Comparison of ENCODE assay signal across 8 cellular contexts in the genomic region with DNA sequence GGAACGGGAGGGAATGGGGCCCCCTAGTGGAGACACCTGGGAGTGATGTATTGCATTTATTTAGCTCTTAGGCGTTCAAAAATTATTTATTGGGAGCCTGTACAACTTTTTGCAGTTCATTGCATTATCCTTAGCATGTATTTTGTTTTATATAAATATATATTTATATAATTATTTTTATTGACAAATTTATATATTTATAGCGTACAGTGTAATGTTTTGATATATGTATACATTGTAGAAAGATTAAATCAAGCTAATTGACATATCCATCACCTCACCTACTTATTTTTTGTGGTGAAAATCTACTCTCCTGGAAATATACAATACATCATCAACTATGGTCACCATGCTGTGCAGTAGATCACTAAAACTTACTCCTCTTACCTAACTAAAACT. TPM values are rescaled to one million over a fixed set of nuclear protein-coding genes. Genes with fewer than 3 reads are reported as not detected.
DNase-seq lines count a peak whose midpoint lies in the region; ATAC-seq, FAIRE-seq and TF ChIP-seq lines count a peak whose summit lies in the region.

No MANE protein-coding gene starts in this region.

- H3K79me1 ChIP-seq in trophoblast cell (ENCODE audit: low read length) = peaks cover 7% of the 10 kb centered on the region

- DNase-seq in Peyer's patch (no peak), endothelial cell of umbilical vein (ENCODE audit: low read depth, low spot score) (no peak), trophoblast cell (no peak), GM19240 (ENCODE audit: insufficient read length, low spot score) (no peak)

- CTCF ChIA-PET in endothelial cell of umbilical vein (lab: Charles Lee) = interaction anchor here (0.6 to 6.1 kb wide), 64 partner anchors 9 to 665 kb away, joined by 3 to 62 read pairs (median 5); a partner anchor contains a TSS

- no peak overlapping the region for H2AK5ac ChIP-seq in trophoblast cell (ENCODE audit: low read length)

- H3K4me2 ChIP-seq in endothelial cell of umbilical vein (ENCODE audit: insufficient read depth, low read length) (peak overlapping the region; percentile 84), trophoblast cell (ENCODE audit: low read length) (peak overlapping the region; percentile 75)

- H3K36me3 ChIP-seq in ES-I3 (ENCODE audit: insufficient read depth, low read length) (no peaks in the 10 kb centered on the region), Peyer's patch (peaks cover 0 to 9% (median 0%) of the 10 kb centered on the region in 3 donors), endothelial cell of umbilical vein (ENCODE audit: control insufficient read depth in 2 of 2, extremely low read depth in 1 of 2, insufficient read depth in 2 of 2, low read length in 2 of 2) (no peaks in the 10 kb centered on the region), trophoblast cell (ENCODE audit: control insufficient read depth in 1 of 2, insufficient read depth in 2 of 2, low read length in 2 of 2) (no peaks in the 10 kb centered on the region)

- H3K23ac ChIP-seq in trophoblast cell (ENCODE audit: low read length) = no peak overlapping the region

- H4K8ac ChIP-seq in trophoblast cell (ENCODE audit: low read depth, low read length) = no peak overlapping the region

- no peak for FAIRE-seq in endothelial cell of umbilical vein (lab: Jason Lieb, UNC)

- no peaks in the 10 kb centered on the region for H3K9me1 ChIP-seq in endothelial cell of umbilical vein (replicated peaks; ENCODE audit: control insufficient read depth, extremely low read depth, insufficient read depth, low read length)

- H2BK12ac ChIP-seq in trophoblast cell (ENCODE audit: low read length) = no peak overlapping the region

- TF ChIP-seq POLR2A in Peyer's patch (IDR thresholded peaks at IDR 0.05) = no peak
- TF ChIP-seq POLR2A in endothelial cell of umbilical vein (IDR thresholded peaks at IDR 0.05; ENCODE audit: low read depth, low read length) = no peak

- ATAC-seq in GM21723 (IDR thresholded peaks at IDR 0.05; ENCODE audit: unreplicated experiment) (no peak), GM21423 (IDR thresholded peaks at IDR 0.05; ENCODE audit: unreplicated experiment) (no peak), GM18858 (IDR thresholded peaks at IDR 0.05; ENCODE audit: unreplicated experiment) (no peak)

- H2AFZ ChIP-seq in endothelial cell of umbilical vein (ENCODE audit: low read depth, low read length) (peak overlapping the region; percentile 77), trophoblast cell (ENCODE audit: insufficient read depth, low read length, poor library complexity) (no peak overlapping the region)

- peak overlapping the region; percentile 95 to 100 (median 98) for H3K27ac ChIP-seq in Peyer's patch
- H3K27ac ChIP-seq in endothelial cell of umbilical vein (ENCODE audit: insufficient read depth, low read depth, low read length) = no peak overlapping the region
- no peak overlapping the region for H3K27ac ChIP-seq in trophoblast cell (ENCODE audit: low read depth, low read length)

- peak overlapping the region; percentile 77 to 90 (median 88) for H3K4me3 ChIP-seq in Peyer's patch
- H3K4me3 ChIP-seq in endothelial cell of umbilical vein (replicated peaks in 1 of 3; ENCODE audit: insufficient read depth in 1 of 3, low read depth in 1 of 3, low read length in 3 of 3) = peak overlapping the region in 2 of 3 experiments; percentile 54 to 75
- H3K4me3 ChIP-seq in trophoblast cell (ENCODE audit: low read depth, low read length) = no peak overlapping the region

- no peak overlapping the region for H3K4ac ChIP-seq in trophoblast cell (ENCODE audit: low read depth, low read length)

- H3K14ac ChIP-seq in trophoblast cell (ENCODE audit: low read length) = no peak overlapping the region

- no peak overlapping the region for H2BK5ac ChIP-seq in trophoblast cell (ENCODE audit: low read depth, low read length, poor library complexity)

- H3K4me1 ChIP-seq in ES-I3 (ENCODE audit: insufficient read depth, low read length) = peaks cover 4% of the 10 kb centered on the region; the same call in 1 of the 2 replicates
- H3K4me1 ChIP-seq in Peyer's patch = peaks cover 0 to 6% (median 2%) of the 10 kb centered on the region in 4 donors
- H3K4me1 ChIP-seq in endothelial cell of umbilical vein (ENCODE audit: control insufficient read depth, extremely low read depth, insufficient read depth, low read length) = peaks cover 8% of the 10 kb centered on the region
- no peaks in the 10 kb centered on the region for H3K4me1 ChIP-seq in trophoblast cell (ENCODE audit: control insufficient read depth in 1 of 2, insufficient read depth in 2 of 2, low read length in 2 of 2)

- POLR2A ChIA-PET in endothelial cell of umbilical vein (lab: Charles Lee) = interaction anchor here (1.1 to 1.7 kb wide), 4 partner anchors 40 to 247 kb away, joined by 3 to 7 read pairs (median 6); a partner anchor contains a TSS

- no peak overlapping the region for H4K12ac ChIP-seq in trophoblast cell (ENCODE audit: low read depth, low read length)

- H3K79me2 ChIP-seq in endothelial cell of umbilical vein (ENCODE audit: control insufficient read depth, insufficient read depth, low read length) (no peaks in the 10 kb centered on the region), trophoblast cell (ENCODE audit: control insufficient read depth, insufficient read depth, low read length, poor library complexity) (peaks cover 4% of the 10 kb centered on the region)

- dilution Hi-C loops in endothelial cell of umbilical vein (cut with MboI; ENCODE audit: extremely low pct_ligation_motif_present, low sequenced_read_pairs) = no loop called here

- no CpG with 5 or more reads among the region's 3 CpGs for WGBS in trophoblast cell (ENCODE audit: extremely low coverage, insufficient coverage, insufficient read length)

- BruUV-seq in endothelial cell of umbilical vein (replicated peaks; lab: Mats Ljungman, UMichigan) = no TSS peak

- intact Hi-C loops in endothelial cell of umbilical vein (cut with micrococcal nuclease) = loop anchor here (1.0 to 10.0 kb wide), 6 partner anchors 8 to 380 kb away; no protein-coding TSS in a partner anchor

- no peaks in the 10 kb centered on the region for H4K20me1 ChIP-seq in endothelial cell of umbilical vein (replicated peaks; ENCODE audit: control insufficient read depth, extremely low read depth, insufficient read depth, low read length)

- H3K9ac ChIP-seq in ES-I3 (ENCODE audit: low read depth, low read length) (peak overlapping the region; percentile 93; the same call in 1 of the 2 replicates), endothelial cell of umbilical vein (replicated peaks; ENCODE audit: extremely low read depth, insufficient read depth, low read length) (peak overlapping the region; percentile 93), trophoblast cell (ENCODE audit: low read length) (no peak overlapping the region)

- H3K27me3 ChIP-seq in Peyer's patch (no peaks in the 10 kb centered on the region), endothelial cell of umbilical vein (ENCODE audit: control insufficient read depth in 2 of 2, insufficient read depth in 2 of 2, low read length in 2 of 2) (no peaks in the 10 kb centered on the region), trophoblast cell (ENCODE audit: insufficient read depth, low read length) (no peaks in the 10 kb centered on the region)

- TF ChIP-seq CTCF in Peyer's patch (IDR thresholded peaks at IDR 0.05) (peak; percentile 60 to 89 (median 82)), endothelial cell of umbilical vein (IDR thresholded peaks at IDR 0.05; ENCODE audit: extremely low read depth in 1 of 2, insufficient read depth in 1 of 2, low read depth in 1 of 2, low read length in 2 of 2) (peak in 1 of 2 donors; percentile 69)

- H4K91ac ChIP-seq in trophoblast cell (ENCODE audit: low read depth, low read length) = no peak overlapping the region

- no peak overlapping the region for H3K18ac ChIP-seq in trophoblast cell (ENCODE audit: low read length)

- H3K9me3 ChIP-seq in ES-I3 (ENCODE audit: control insufficient read depth, insufficient read depth, low read length) (no peaks in the 10 kb centered on the region), Peyer's patch (no peaks in the 10 kb centered on the region), endothelial cell of umbilical vein (replicated peaks; ENCODE audit: control insufficient read depth, insufficient read depth, low read length) (no peaks in the 10 kb centered on the region), trophoblast cell (ENCODE audit: insufficient read depth, low read depth, low read length) (no peaks in the 10 kb centered on the region)

- no peak overlapping the region for H2BK120ac ChIP-seq in trophoblast cell (ENCODE audit: insufficient read depth, low read length, poor library complexity)

TF ChIP-seq in endothelial cell of umbilical vein, 7 proteins besides CTCF, POLR2A, EP300 and RAD21 (continues in another document):
- TF ChIP-seq, protein P1, sequence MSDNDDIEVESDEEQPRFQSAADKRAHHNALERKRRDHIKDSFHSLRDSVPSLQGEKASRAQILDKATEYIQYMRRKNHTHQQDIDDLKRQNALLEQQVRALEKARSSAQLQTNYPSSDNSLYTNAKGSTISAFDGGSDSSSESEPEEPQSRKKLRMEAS (IDR thresholded peaks at IDR 0.05; ENCODE audit: insufficient read depth, insufficient read length) = no peak
- no peak for TF ChIP-seq FOS (IDR thresholded peaks at IDR 0.05; ENCODE audit: borderline replicate concordance, insufficient read depth, low read length)
- TF ChIP-seq GATA2 (IDR thresholded peaks at IDR 0.05; ENCODE audit: insufficient read depth, insufficient read length, low read depth, low read length) = no peak

RNA-seq across cellular contexts. Expression of a gene that starts 1.0 kb away (rescaled TPM):
- total RNA-seq in Peyer's patch (10 to 100 TPM in 3 of 4 donors, 1 to 10 TPM in 1; 6.8 to 22.1 (median 18.1) TPM), endothelial cell of umbilical vein (7.2 and 8.0 TPM in 2 replicates)
- 3.3 and 4.7 TPM in 2 replicates for polyA plus RNA-seq in endothelial cell of umbilical vein
- 3.9 and 4.6 TPM in 2 replicates for polyA plus RNA-seq in endothelial cell of umbilical vein (2011; cell fraction: cytosol; rRNA removed)
- polyA plus RNA-seq in endothelial cell of umbilical vein (2011; cell fraction: nucleus; rRNA removed) = 11.4 and 11.8 TPM in 2 replicates
- polyA plus RNA-seq in endothelial cell of umbilical vein (2012) = 4.6 and 4.7 TPM in 2 replicates
- 4.1 and 4.2 TPM in 2 replicates for polyA minus RNA-seq in endothelial cell of umbilical vein
- 3.1 TPM for polyA minus RNA-seq in endothelial cell of umbilical vein (2011; cell fraction: cytosol; rRNA and poly(A)+ RNA removed)
- 3.8 and 3.9 TPM in 2 replicates for polyA minus RNA-seq in endothelial cell of umbilical vein (2011; cell fraction: nucleus; rRNA and poly(A)+ RNA removed)
- polyA plus RNA-seq in trophoblast cell (2013) = 8.7 TPM in 2 replicates

RNA-seq across cellular contexts. Expression of a gene that starts 39.8 kb away (rescaled TPM):
- total RNA-seq in Peyer's patch = 10 to 100 TPM; 46.6 to 66.0 (median 56.4) TPM
- 75.6 and 80.0 TPM in 2 replicates for total RNA-seq in endothelial cell of umbilical vein
- polyA plus RNA-seq in endothelial cell of umbilical vein = 20.5 and 36.3 TPM in 2 replicates
- 38.8 and 40.8 TPM in 2 replicates for polyA plus RNA-seq in endothelial cell of umbilical vein (2011; cell fraction: cytosol; rRNA removed)
- 15.0 and 29.2 TPM in 2 replicates for polyA plus RNA-seq in endothelial cell of umbilical vein (2011; cell fraction: nucleus; rRNA removed)
- polyA plus RNA-seq in endothelial cell of umbilical vein (2012) = 51.6 and 73.6 TPM in 2 replicates
- 4.4 and 6.5 TPM in 2 replicates for polyA minus RNA-seq in endothelial cell of umbilical vein
- polyA minus RNA-seq in endothelial cell of umbilical vein (2011; cell fraction: cytosol; rRNA and poly(A)+ RNA removed) = 22.8 TPM
- polyA minus RNA-seq in endothelial cell of umbilical vein (2011; cell fraction: nucleus; rRNA and poly(A)+ RNA removed) = 5.3 and 8.2 TPM in 2 replicates
- polyA plus RNA-seq in trophoblast cell (2013) = 86.9 and 87.2 TPM in 2 replicates

Comparison
In these comparisons a context has a peak if more than half of its experiments do, and no peak if none do; other contexts are left out.
1. H3K27ac ChIP-seq: peak in Peyer's patch (4 of 4); none in endothelial cell of umbilical vein (single experiment) and trophoblast cell (single experiment).